In genomic region chr2:171160119-171160629, GRCh38 we compare ENCODE assay signal across 1 cellular context.
TF ChIP-seq lines count a peak whose summit lies in the region.

No MANE protein-coding gene starts in this region.

TF ChIP-seq in K562, 482 proteins besides CTCF, POLR2A, EP300 and RAD21 (continued from another document and continues in another):
- TF ChIP-seq RREB1 (CRISPR knock-in tag; IDR thresholded peaks at IDR 0.05), result no peak
- TF ChIP-seq CREM (IDR thresholded peaks at IDR 0.05; ENCODE audit: low read depth), result peak; percentile 28; the same call in 1 of the 2 replicates
- TF ChIP-seq RBM25 (IDR thresholded peaks at IDR 0.05; ENCODE audit: low read depth, low read length, severe bottlenecking), result no peak
- TF ChIP-seq MCM5 (IDR thresholded peaks at IDR 0.05; ENCODE audit: low read depth), result no peak
- TF ChIP-seq TAF7 (tag; IDR thresholded peaks at IDR 0.05), result peak; percentile 93
- TF ChIP-seq, protein P1, sequence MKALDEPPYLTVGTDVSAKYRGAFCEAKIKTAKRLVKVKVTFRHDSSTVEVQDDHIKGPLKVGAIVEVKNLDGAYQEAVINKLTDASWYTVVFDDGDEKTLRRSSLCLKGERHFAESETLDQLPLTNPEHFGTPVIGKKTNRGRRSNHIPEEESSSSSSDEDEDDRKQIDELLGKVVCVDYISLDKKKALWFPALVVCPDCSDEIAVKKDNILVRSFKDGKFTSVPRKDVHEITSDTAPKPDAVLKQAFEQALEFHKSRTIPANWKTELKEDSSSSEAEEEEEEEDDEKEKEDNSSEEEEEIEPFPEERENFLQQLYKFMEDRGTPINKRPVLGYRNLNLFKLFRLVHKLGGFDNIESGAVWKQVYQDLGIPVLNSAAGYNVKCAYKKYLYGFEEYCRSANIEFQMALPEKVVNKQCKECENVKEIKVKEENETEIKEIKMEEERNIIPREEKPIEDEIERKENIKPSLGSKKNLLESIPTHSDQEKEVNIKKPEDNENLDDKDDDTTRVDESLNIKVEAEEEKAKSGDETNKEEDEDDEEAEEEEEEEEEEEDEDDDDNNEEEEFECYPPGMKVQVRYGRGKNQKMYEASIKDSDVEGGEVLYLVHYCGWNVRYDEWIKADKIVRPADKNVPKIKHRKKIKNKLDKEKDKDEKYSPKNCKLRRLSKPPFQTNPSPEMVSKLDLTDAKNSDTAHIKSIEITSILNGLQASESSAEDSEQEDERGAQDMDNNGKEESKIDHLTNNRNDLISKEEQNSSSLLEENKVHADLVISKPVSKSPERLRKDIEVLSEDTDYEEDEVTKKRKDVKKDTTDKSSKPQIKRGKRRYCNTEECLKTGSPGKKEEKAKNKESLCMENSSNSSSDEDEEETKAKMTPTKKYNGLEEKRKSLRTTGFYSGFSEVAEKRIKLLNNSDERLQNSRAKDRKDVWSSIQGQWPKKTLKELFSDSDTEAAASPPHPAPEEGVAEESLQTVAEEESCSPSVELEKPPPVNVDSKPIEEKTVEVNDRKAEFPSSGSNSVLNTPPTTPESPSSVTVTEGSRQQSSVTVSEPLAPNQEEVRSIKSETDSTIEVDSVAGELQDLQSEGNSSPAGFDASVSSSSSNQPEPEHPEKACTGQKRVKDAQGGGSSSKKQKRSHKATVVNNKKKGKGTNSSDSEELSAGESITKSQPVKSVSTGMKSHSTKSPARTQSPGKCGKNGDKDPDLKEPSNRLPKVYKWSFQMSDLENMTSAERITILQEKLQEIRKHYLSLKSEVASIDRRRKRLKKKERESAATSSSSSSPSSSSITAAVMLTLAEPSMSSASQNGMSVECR (CRISPR knock-in tag; IDR thresholded peaks at IDR 0.05), result peak; percentile 56; the same call in 1 of the 2 replicates
- no peak for TF ChIP-seq KDM5B (IDR thresholded peaks at IDR 0.05; ENCODE audit: insufficient replicate concordance, low read depth, low read length)
- TF ChIP-seq, protein P2, sequence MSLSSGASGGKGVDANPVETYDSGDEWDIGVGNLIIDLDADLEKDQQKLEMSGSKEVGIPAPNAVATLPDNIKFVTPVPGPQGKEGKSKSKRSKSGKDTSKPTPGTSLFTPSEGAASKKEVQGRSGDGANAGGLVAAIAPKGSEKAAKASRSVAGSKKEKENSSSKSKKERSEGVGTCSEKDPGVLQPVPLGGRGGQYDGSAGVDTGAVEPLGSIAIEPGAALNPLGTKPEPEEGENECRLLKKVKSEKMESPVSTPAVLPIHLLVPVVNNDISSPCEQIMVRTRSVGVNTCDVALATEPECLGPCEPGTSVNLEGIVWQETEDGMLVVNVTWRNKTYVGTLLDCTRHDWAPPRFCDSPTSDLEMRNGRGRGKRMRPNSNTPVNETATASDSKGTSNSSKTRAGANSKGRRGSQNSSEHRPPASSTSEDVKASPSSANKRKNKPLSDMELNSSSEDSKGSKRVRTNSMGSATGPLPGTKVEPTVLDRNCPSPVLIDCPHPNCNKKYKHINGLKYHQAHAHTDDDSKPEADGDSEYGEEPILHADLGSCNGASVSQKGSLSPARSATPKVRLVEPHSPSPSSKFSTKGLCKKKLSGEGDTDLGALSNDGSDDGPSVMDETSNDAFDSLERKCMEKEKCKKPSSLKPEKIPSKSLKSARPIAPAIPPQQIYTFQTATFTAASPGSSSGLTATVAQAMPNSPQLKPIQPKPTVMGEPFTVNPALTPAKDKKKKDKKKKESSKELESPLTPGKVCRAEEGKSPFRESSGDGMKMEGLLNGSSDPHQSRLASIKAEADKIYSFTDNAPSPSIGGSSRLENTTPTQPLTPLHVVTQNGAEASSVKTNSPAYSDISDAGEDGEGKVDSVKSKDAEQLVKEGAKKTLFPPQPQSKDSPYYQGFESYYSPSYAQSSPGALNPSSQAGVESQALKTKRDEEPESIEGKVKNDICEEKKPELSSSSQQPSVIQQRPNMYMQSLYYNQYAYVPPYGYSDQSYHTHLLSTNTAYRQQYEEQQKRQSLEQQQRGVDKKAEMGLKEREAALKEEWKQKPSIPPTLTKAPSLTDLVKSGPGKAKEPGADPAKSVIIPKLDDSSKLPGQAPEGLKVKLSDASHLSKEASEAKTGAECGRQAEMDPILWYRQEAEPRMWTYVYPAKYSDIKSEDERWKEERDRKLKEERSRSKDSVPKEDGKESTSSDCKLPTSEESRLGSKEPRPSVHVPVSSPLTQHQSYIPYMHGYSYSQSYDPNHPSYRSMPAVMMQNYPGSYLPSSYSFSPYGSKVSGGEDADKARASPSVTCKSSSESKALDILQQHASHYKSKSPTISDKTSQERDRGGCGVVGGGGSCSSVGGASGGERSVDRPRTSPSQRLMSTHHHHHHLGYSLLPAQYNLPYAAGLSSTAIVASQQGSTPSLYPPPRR (CRISPR knock-in tag; IDR thresholded peaks at IDR 0.05; ENCODE audit: borderline replicate concordance), result no peak
- TF ChIP-seq, protein P3, sequence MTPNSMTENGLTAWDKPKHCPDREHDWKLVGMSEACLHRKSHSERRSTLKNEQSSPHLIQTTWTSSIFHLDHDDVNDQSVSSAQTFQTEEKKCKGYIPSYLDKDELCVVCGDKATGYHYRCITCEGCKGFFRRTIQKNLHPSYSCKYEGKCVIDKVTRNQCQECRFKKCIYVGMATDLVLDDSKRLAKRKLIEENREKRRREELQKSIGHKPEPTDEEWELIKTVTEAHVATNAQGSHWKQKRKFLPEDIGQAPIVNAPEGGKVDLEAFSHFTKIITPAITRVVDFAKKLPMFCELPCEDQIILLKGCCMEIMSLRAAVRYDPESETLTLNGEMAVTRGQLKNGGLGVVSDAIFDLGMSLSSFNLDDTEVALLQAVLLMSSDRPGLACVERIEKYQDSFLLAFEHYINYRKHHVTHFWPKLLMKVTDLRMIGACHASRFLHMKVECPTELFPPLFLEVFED (CRISPR knock-in tag; conservative IDR thresholded peaks at IDR 0.05), result peak; percentile 80; the same call in 1 of the 2 replicates
- TF ChIP-seq, protein P4, sequence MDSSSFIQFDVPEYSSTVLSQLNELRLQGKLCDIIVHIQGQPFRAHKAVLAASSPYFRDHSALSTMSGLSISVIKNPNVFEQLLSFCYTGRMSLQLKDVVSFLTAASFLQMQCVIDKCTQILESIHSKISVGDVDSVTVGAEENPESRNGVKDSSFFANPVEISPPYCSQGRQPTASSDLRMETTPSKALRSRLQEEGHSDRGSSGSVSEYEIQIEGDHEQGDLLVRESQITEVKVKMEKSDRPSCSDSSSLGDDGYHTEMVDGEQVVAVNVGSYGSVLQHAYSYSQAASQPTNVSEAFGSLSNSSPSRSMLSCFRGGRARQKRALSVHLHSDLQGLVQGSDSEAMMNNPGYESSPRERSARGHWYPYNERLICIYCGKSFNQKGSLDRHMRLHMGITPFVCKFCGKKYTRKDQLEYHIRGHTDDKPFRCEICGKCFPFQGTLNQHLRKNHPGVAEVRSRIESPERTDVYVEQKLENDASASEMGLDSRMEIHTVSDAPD (CRISPR knock-in tag; IDR thresholded peaks at IDR 0.05), result no peak
- no peak for TF ChIP-seq CTCFL (IDR thresholded peaks at IDR 0.05; ENCODE audit: borderline replicate concordance, insufficient read depth, low read depth, low read length, poor library complexity, severe bottlenecking)
- no peak for TF ChIP-seq ZNF57 (CRISPR knock-in tag; IDR thresholded peaks at IDR 0.05)
- TF ChIP-seq POLR2AphosphoS2 (IDR thresholded peaks at IDR 0.05; ENCODE audit: low read length), result no peak
- TF ChIP-seq CBFA2T3 (IDR thresholded peaks at IDR 0.05), result peak; percentile 14; the same call in 1 of the 2 replicates
- peak; percentile 40; the same call in 1 of the 2 replicates for TF ChIP-seq SMARCE1 (IDR thresholded peaks at IDR 0.05)
- no peak for TF ChIP-seq DIDO1 (tag; IDR thresholded peaks at IDR 0.05; ENCODE audit: low read depth)
- TF ChIP-seq DNMT1 (IDR thresholded peaks at IDR 0.05), result no peak
- no peak for TF ChIP-seq MAFG (tag; conservative IDR thresholded peaks at IDR 0.05)
- no peak for TF ChIP-seq ZNF143 (CRISPR knock-in tag; IDR thresholded peaks at IDR 0.05)
- no peak for TF ChIP-seq NONO (IDR thresholded peaks at IDR 0.05; ENCODE audit: low read depth in 2 of 2, low read length in 1 of 2)
- TF ChIP-seq MCM2 (IDR thresholded peaks at IDR 0.05; ENCODE audit: low read depth), result no peak
- TF ChIP-seq ELF4 (CRISPR knock-in tag; IDR thresholded peaks at IDR 0.05), result peak; percentile 62; the same call in 1 of the 2 replicates
- TF ChIP-seq FOXJ2 (tag; IDR thresholded peaks at IDR 0.05), result no peak; the same call in 1 of the 2 replicates
- peak; percentile 30; the same call in 1 of the 2 replicates for TF ChIP-seq KAT7 (CRISPR knock-in tag; IDR thresholded peaks at IDR 0.05; ENCODE audit: borderline replicate concordance)
- TF ChIP-seq RBM22 (IDR thresholded peaks at IDR 0.05; ENCODE audit: low read depth, low read length, poor library complexity, severe bottlenecking), result peak; percentile 87
- 0 out of 2 replicates have a peak, but pooled peaks have one; percentile 4 for TF ChIP-seq RBM14 (IDR thresholded peaks at IDR 0.05; ENCODE audit: borderline replicate concordance, insufficient read depth, low read depth, low read length)
- no peak for TF ChIP-seq POLR3A (IDR thresholded peaks at IDR 0.05; ENCODE audit: borderline replicate concordance, extremely low read depth, insufficient read depth, insufficient read length)
- TF ChIP-seq, protein P5, sequence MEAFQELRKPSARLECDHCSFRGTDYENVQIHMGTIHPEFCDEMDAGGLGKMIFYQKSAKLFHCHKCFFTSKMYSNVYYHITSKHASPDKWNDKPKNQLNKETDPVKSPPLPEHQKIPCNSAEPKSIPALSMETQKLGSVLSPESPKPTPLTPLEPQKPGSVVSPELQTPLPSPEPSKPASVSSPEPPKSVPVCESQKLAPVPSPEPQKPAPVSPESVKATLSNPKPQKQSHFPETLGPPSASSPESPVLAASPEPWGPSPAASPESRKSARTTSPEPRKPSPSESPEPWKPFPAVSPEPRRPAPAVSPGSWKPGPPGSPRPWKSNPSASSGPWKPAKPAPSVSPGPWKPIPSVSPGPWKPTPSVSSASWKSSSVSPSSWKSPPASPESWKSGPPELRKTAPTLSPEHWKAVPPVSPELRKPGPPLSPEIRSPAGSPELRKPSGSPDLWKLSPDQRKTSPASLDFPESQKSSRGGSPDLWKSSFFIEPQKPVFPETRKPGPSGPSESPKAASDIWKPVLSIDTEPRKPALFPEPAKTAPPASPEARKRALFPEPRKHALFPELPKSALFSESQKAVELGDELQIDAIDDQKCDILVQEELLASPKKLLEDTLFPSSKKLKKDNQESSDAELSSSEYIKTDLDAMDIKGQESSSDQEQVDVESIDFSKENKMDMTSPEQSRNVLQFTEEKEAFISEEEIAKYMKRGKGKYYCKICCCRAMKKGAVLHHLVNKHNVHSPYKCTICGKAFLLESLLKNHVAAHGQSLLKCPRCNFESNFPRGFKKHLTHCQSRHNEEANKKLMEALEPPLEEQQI (IDR thresholded peaks at IDR 0.05), result no peak
- TF ChIP-seq POLR2B (IDR thresholded peaks at IDR 0.05; ENCODE audit: low read depth, partially characterized antibody), result peak; percentile 58
- no peak for TF ChIP-seq JUND (IDR thresholded peaks at IDR 0.05; ENCODE audit: borderline replicate concordance, low read depth, low read length)
- TF ChIP-seq JUND (tag; IDR thresholded peaks at IDR 0.05; ENCODE audit: borderline replicate concordance, low read depth, low read length), result no peak
- 0 out of 2 replicates have a peak, but pooled peaks have one; percentile 24 for TF ChIP-seq ZNF197 (CRISPR knock-in tag; IDR thresholded peaks at IDR 0.05; ENCODE audit: low read depth)
